23 cellular contexts compared by ENCODE assay signal in genomic region chr15:89797678-89798201, GRCh38. TPM values are rescaled to one million over a fixed set of nuclear protein-coding genes. Genes with fewer than 3 reads are reported as not detected.
"Had no signal": no experiment of that assay in that cellular context is flagged by ENCODE, and none has a peak within 500 bp of the region (broad histone marks: within the 10 kb centered on the region; RNA-seq: fewer than 3 reads in every experiment).

No MANE protein-coding gene starts in this region.

- H3K9me3 Mint-ChIP-seq: activated CD4-positive, alpha-beta T cell treated with anti-CD3 and anti-CD28 coated beads, Interleukin-2, amount 10 ng/mL, durations not matched to agents 7 days and 5 days; activated naive CD4-positive, alpha-beta T cell treated with anti-CD3 and anti-CD28 coated beads, Interleukin-2, amount 10 ng/mL, durations not matched to agents 7 days and 5 days; activated T-helper 2 cell treated with anti-CD3 and anti-CD28 coated beads, Interferon-gamma antibody, Interleukin-2, Interleukin-4, amounts not matched to agents 10 μg/mL and 5 μg/mL and 100 μg/mL, durations not matched to agents 14 hours and 24 hours and 36 hours had no signal

- H3K9me3 ChIP-seq: Peyer's patch had no signal

- DNase-seq: activated B cell treated with CpG ODN at 0.5 μM for 24 hours; activated CD4-positive, alpha-beta memory T cell treated with anti-CD3 and anti-CD28 coated beads for 36 hours; activated CD4-positive, alpha-beta T cell treated with anti-CD3 and anti-CD28 coated beads, Interleukin-2, amount 10 ng/mL, durations not matched to agents 7 days and 5 days; activated CD8-positive, alpha-beta memory T cell treated with anti-CD3 and anti-CD28 coated beads for 24 hours; activated gamma-delta T cell treated with Interleukin-2 at 50 U/mL for 16 hours; activated naive CD4-positive, alpha-beta T cell treated with anti-CD3 and anti-CD28 coated beads, Interleukin-2, amount 10 ng/mL, durations not matched to agents 7 days and 5 days; activated naive CD8-positive, alpha-beta T cell treated with anti-CD3 and anti-CD28 coated beads for 36 hours; activated T-cell treated with anti-CD3 and anti-CD28 coated beads for 4 hours; activated T-cell treated with anti-CD3 and anti-CD28 coated beads, Interleukin-2, amount 50 U/mL, for 48 hours; caudate nucleus; Kasumi-1; KBM-7; NCI-H1048; NCI-H146; NCI-H187 treated with DMSO at 0.1 percent for 48 hours; NCI-H2081 treated with DMSO at 0.1 percent for 48 hours; NCI-H446; NCI-H524; SIG-M5; T-helper 17 cell; T-helper 9 cell had no signal

- H3K4me1 Mint-ChIP-seq: activated naive CD4-positive, alpha-beta T cell treated with anti-CD3 and anti-CD28 coated beads, Interleukin-2, amount 10 ng/mL, durations not matched to agents 7 days and 5 days; activated naive CD8-positive, alpha-beta T cell treated with anti-CD3 and anti-CD28 coated beads for 36 hours had no signal

- H3K4me3 Mint-ChIP-seq: activated B cell treated with CpG ODN at 0.5 μM for 24 hours; activated CD4-positive, alpha-beta memory T cell treated with anti-CD3 and anti-CD28 coated beads for 36 hours; activated CD4-positive, alpha-beta T cell treated with anti-CD3 and anti-CD28 coated beads, Interleukin-2, amount 10 ng/mL, durations not matched to agents 7 days and 5 days; activated naive CD4-positive, alpha-beta T cell treated with anti-CD3 and anti-CD28 coated beads, Interleukin-2, amount 10 ng/mL, durations not matched to agents 7 days and 5 days; activated naive CD8-positive, alpha-beta T cell treated with anti-CD3 and anti-CD28 coated beads for 36 hours; T-helper 17 cell had no signal

- H3K27me3 ChIP-seq: Peyer's patch had no signal

- H3K36me3 Mint-ChIP-seq: activated CD4-positive, alpha-beta memory T cell treated with anti-CD3 and anti-CD28 coated beads for 36 hours; activated naive CD4-positive, alpha-beta T cell treated with anti-CD3 and anti-CD28 coated beads, Interleukin-2, amount 10 ng/mL, durations not matched to agents 7 days and 5 days; activated naive CD8-positive, alpha-beta T cell treated with anti-CD3 and anti-CD28 coated beads for 36 hours had no signal

- H3K27ac Mint-ChIP-seq: activated B cell treated with CpG ODN at 0.5 μM for 24 hours; activated CD4-positive, alpha-beta memory T cell treated with anti-CD3 and anti-CD28 coated beads for 36 hours; activated CD4-positive, alpha-beta T cell treated with anti-CD3 and anti-CD28 coated beads, Interleukin-2, amount 10 ng/mL, durations not matched to agents 7 days and 5 days; activated naive CD4-positive, alpha-beta T cell treated with anti-CD3 and anti-CD28 coated beads, Interleukin-2, amount 10 ng/mL, durations not matched to agents 7 days and 5 days; activated naive CD8-positive, alpha-beta T cell treated with anti-CD3 and anti-CD28 coated beads for 36 hours; activated T-helper 2 cell treated with anti-CD3 and anti-CD28 coated beads, Interferon-gamma antibody, Interleukin-2, Interleukin-4, amounts not matched to agents 10 μg/mL and 5 μg/mL and 100 μg/mL, durations not matched to agents 14 hours and 24 hours and 36 hours; T-helper 17 cell had no signal

- ATAC-seq: T-helper 17 cell had no signal

RNA-seq across cellular contexts. Expression of gene MESP2, which starts 21.6 kb away (rescaled TPM):
- total RNA-seq: activated CD4-positive, alpha-beta memory T cell treated with anti-CD3 and anti-CD28 coated beads for 36 hours; activated CD4-positive, alpha-beta T cell treated with anti-CD3 and anti-CD28 coated beads, Interleukin-2, amount 10 ng/mL, durations not matched to agents 7 days and 5 days; activated naive CD8-positive, alpha-beta T cell treated with anti-CD3 and anti-CD28 coated beads for 36 hours; Peyer's patch; T-helper 17 cell had no signal

RNA-seq across cellular contexts. Expression of gene MESP1, which starts 46.7 kb away (rescaled TPM):
- total RNA-seq: T-helper 17 cell had no signal
